In the genomic region with DNA sequence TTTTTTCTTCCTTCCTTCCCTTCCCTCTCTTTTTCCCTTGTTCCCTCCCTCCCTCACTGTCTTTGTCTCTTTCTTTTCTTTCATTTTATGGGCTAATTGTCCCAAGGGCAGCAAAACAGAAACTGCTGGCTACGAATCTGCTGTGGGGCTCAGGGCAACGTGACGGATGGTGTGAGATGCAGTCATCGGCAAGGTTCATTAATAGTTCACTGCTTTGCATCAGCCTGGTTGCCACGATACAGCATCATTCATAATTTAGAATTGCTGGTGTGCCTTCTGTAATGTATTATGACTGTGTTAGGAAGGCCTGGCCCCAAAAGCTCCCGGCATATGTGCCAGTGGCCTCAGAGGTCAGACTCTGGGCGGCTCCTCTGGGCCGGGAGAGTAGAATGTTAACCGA, we compare ENCODE assay signal across 13 cellular contexts.
DNase-seq lines count a peak whose midpoint lies in the region; ATAC-seq, FAIRE-seq and TF ChIP-seq lines count a peak whose summit lies in the region.
"Had no signal": no experiment of that assay in that cellular context is flagged by ENCODE, and none has a peak within 500 bp of the region (broad histone marks: within the 10 kb centered on the region; RNA-seq: fewer than 3 reads in every experiment).

No MANE protein-coding gene starts in this region.

- no peak overlapping the region for H4K91ac ChIP-seq in neuronal stem cell (ENCODE audit: low read depth, low read length, poor library complexity)

- H3K4ac ChIP-seq in neuronal stem cell (ENCODE audit: low read length): no peak overlapping the region

- H3K4me1 ChIP-seq in DOHH2 (ENCODE audit: control insufficient read depth, low read length): peaks cover 10% of the 10 kb centered on the region
- no peaks in the 10 kb centered on the region for H3K4me1 ChIP-seq in fibroblast of lung (ENCODE audit: control insufficient read depth, extremely low read depth, insufficient read depth, low read length)
- no peaks in the 10 kb centered on the region for H3K4me1 ChIP-seq in neuronal stem cell (ENCODE audit: control insufficient read depth in 2 of 2, insufficient read depth in 1 of 2, low read depth in 1 of 2, low read length in 2 of 2)
- H3K4me1 ChIP-seq: testis had no signal

- no CpG with 5 or more reads among the region's 9 CpGs for WGBS in neuronal stem cell (ENCODE audit: extremely low coverage in 2 of 2, insufficient read length in 2 of 2, insufficient replicate concordance in 1 of 2), 2 donors

- H3K4me3 ChIP-seq in DOHH2 (ENCODE audit: low read length): no peak overlapping the region
- H3K4me3 ChIP-seq in MG63: no peak overlapping the region
- H3K4me3 ChIP-seq in fibroblast of lung (replicated peaks in 1 of 4; ENCODE audit: control extremely low read depth in 1 of 4, insufficient read depth in 1 of 4, low read depth in 3 of 4, low read length in 4 of 4): peak overlapping the region in 1 of 4 experiments; percentile 10
- H3K4me3 ChIP-seq in neuronal stem cell (ENCODE audit: low read length in 2 of 2): no peak overlapping the region
- H3K4me3 ChIP-seq: testis had no signal

- no peaks in the 10 kb centered on the region for H3K9me2 ChIP-seq in DOHH2 (replicated peaks; ENCODE audit: control insufficient read depth, low read length)

- H2BK15ac ChIP-seq in neuronal stem cell (ENCODE audit: low read length): no peak overlapping the region

- no peak for ATAC-seq in left colon

- H4K20me1 ChIP-seq in DOHH2 (ENCODE audit: control insufficient read depth, insufficient read depth, low read depth, low read length): no peaks in the 10 kb centered on the region
- no peaks in the 10 kb centered on the region for H4K20me1 ChIP-seq in fibroblast of lung (ENCODE audit: control insufficient read depth, extremely low read depth, insufficient read depth, low read length)

- no peak overlapping the region for H2AK5ac ChIP-seq in neuronal stem cell (ENCODE audit: low read depth, low read length)

- H3K23ac ChIP-seq in neuronal stem cell (ENCODE audit: low read depth, low read length, poor library complexity): no peak overlapping the region

- intact Hi-C loops in left colon (cut with DNase I, micrococcal nuclease): no loop called here

- no peak overlapping the region for H2BK12ac ChIP-seq in neuronal stem cell (ENCODE audit: low read length)

- no peaks in the 10 kb centered on the region for H3K79me2 ChIP-seq in DOHH2 (ENCODE audit: control insufficient read depth, low read length)
- no peaks in the 10 kb centered on the region for H3K79me2 ChIP-seq in fibroblast of lung (ENCODE audit: control insufficient read depth, insufficient read depth, low read length)

- no peak overlapping the region for H2BK5ac ChIP-seq in neuronal stem cell (ENCODE audit: low read length)

- H3K9ac ChIP-seq in fibroblast of lung (ENCODE audit: insufficient read depth, low read length): no peak overlapping the region
- H3K9ac ChIP-seq in neuronal stem cell (ENCODE audit: low read depth, low read length, poor library complexity): no peak overlapping the region

- H3K36me3 ChIP-seq in DOHH2 (ENCODE audit: control insufficient read depth, low read length) (no peaks in the 10 kb centered on the region), MG63 (no peaks in the 10 kb centered on the region), fibroblast of lung (ENCODE audit: control insufficient read depth, insufficient read depth, low read length) (no peaks in the 10 kb centered on the region), neuronal stem cell (replicated peaks in 1 of 2; ENCODE audit: control insufficient read depth in 2 of 2, insufficient read depth in 2 of 2, low read length in 2 of 2) (no peaks in the 10 kb centered on the region)

- H3K27me3 ChIP-seq in DOHH2 (ENCODE audit: control insufficient read depth, low read length): no peaks in the 10 kb centered on the region
- H3K27me3 ChIP-seq in MG63: no peaks in the 10 kb centered on the region
- H3K27me3 ChIP-seq in fibroblast of lung (ENCODE audit: control insufficient read depth, insufficient read depth, low read length): no peaks in the 10 kb centered on the region
- no peaks in the 10 kb centered on the region for H3K27me3 ChIP-seq in neuronal stem cell (ENCODE audit: control insufficient read depth in 3 of 3, insufficient read depth in 3 of 3, low read depth in 1 of 3, low read length in 3 of 3)
- H3K27me3 ChIP-seq: testis had no signal

- H3K9me3 ChIP-seq in DOHH2 (ENCODE audit: control insufficient read depth, insufficient read depth, low read length) (no peaks in the 10 kb centered on the region), MG63 (no peaks in the 10 kb centered on the region), fibroblast of lung (ENCODE audit: control insufficient read depth, insufficient read depth, low read depth, low read length) (no peaks in the 10 kb centered on the region), neuronal stem cell (replicated peaks in 1 of 2; ENCODE audit: control insufficient read depth in 2 of 2, insufficient read depth in 1 of 2, low read depth in 1 of 2, low read length in 2 of 2) (no peaks in the 10 kb centered on the region)
- H3K9me3 ChIP-seq: testis had no signal

- DNase-seq in MG63: peak; percentile 6
- DNase-seq in fibroblast of lung (ENCODE audit: low read depth in 2 of 2): peak; percentile 30 to 97
- no peak for DNase-seq in neuronal stem cell (ENCODE audit: low spot score)
- DNase-seq in left colon: no peak
- DNase-seq in NCI-H1694 treated with DMSO at 0.1 percent for 48 hours (lab: John Stamatoyannopoulos, UW): no peak
- DNase-seq in NCI-H1105 (lab: John Stamatoyannopoulos, UW): no peak
- DNase-seq in urothelium cell line (ENCODE audit: low spot score): no peak
- DNase-seq: CD4-positive, alpha-beta memory T cell; H7; NCI-H1105 treated with DMSO at 0.1 percent for 48 hours; testis had no signal

- H3F3A ChIP-seq in DOHH2 (ENCODE audit: control insufficient read depth, insufficient read depth): no peaks in the 10 kb centered on the region

- H3K27ac ChIP-seq in DOHH2 (ENCODE audit: low read depth, low read length): no peak overlapping the region
- no peak overlapping the region for H3K27ac ChIP-seq in fibroblast of lung (ENCODE audit: insufficient read depth, low read length)
- H3K27ac ChIP-seq in neuronal stem cell (replicated peaks; ENCODE audit: low read length): no peak overlapping the region
- H3K27ac ChIP-seq: testis, VCaP had no signal

- H2AFZ ChIP-seq in fibroblast of lung (ENCODE audit: low read length) (no peak overlapping the region), neuronal stem cell (ENCODE audit: low read length) (peak overlapping the region; percentile 32)

- H3K18ac ChIP-seq in neuronal stem cell (ENCODE audit: low read length): no peak overlapping the region

- no peak overlapping the region for H2BK120ac ChIP-seq in neuronal stem cell (ENCODE audit: low read depth, low read length)

- no peak overlapping the region for H4K8ac ChIP-seq in neuronal stem cell (ENCODE audit: low read depth, low read length)

- no peaks in the 10 kb centered on the region for H3K79me1 ChIP-seq in neuronal stem cell (ENCODE audit: low read depth, low read length)

- peak overlapping the region; percentile 27 for H3K4me2 ChIP-seq in DOHH2 (ENCODE audit: low read length)
- H3K4me2 ChIP-seq in fibroblast of lung (ENCODE audit: extremely low read depth, insufficient read depth, low read length): peak overlapping the region; percentile 62
- no peak overlapping the region for H3K4me2 ChIP-seq in neuronal stem cell (ENCODE audit: insufficient read depth, low read length, poor library complexity, severe bottlenecking)

- no peak overlapping the region for H3K14ac ChIP-seq in neuronal stem cell (ENCODE audit: low read length)

- TF ChIP-seq CTCF in DOHH2 (IDR thresholded peaks at IDR 0.05; ENCODE audit: low read depth, low read length, poor library complexity, severe bottlenecking) (no peak), fibroblast of lung (conservative IDR thresholded peaks at IDR 0.05 in 1 of 2, IDR thresholded peaks at IDR 0.05 in 1 of 2; ENCODE audit: low read depth in 1 of 2, low read length in 2 of 2) (no peak)

- FAIRE-seq in urothelium cell line (lab: Jason Lieb, UNC): no peak

Comparison
In these comparisons a context has a peak if more than half of its experiments do, and no peak if none do; other contexts are left out.
1. DNase-seq: peak in MG63 (single experiment) and fibroblast of lung (2 of 2); none in neuronal stem cell (single experiment), left colon (0 of 2), NCI-H1694 treated with DMSO at 0.1 percent for 48 hours (single experiment), NCI-H1105 (single experiment) and urothelium cell line (single experiment).